1 cellular context compared by ENCODE assay signal in genomic region chr9:75890541-75891276, GRCh38.
TF ChIP-seq lines count a peak whose summit lies in the region.

Gene PCSK5, plus strand, starts transcription at chr9:75890673. Its CDS starts 509 bp downstream, at chr9:75891182.

TF ChIP-seq in HEK293, 187 proteins besides CTCF, POLR2A, EP300 and RAD21 (continued from another document and continues in another):
- TF ChIP-seq ZNF692 (tag by site-specific recombination; IDR thresholded peaks at IDR 0.05) (peak; percentile 67; the same call in 1 of the 2 replicates), ZNF561 (tag by site-specific recombination; IDR thresholded peaks at IDR 0.05; ENCODE audit: borderline replicate concordance) (no peak), ZNF394 (tag by site-specific recombination; IDR thresholded peaks at IDR 0.05; ENCODE audit: borderline replicate concordance) (peak; percentile 53; the same call in 1 of the 2 replicates), PRDM4 (tag by site-specific recombination; IDR thresholded peaks at IDR 0.05) (peak; percentile 45; the same call in 1 of the 2 replicates), GLI4 (tag by site-specific recombination; IDR thresholded peaks at IDR 0.05) (no peak), ZNF707 (tag by site-specific recombination; IDR thresholded peaks at IDR 0.05) (no peak), ZNF280C (tag by site-specific recombination; IDR thresholded peaks at IDR 0.05) (no peak), SCRT2 (tag by site-specific recombination; IDR thresholded peaks at IDR 0.05) (no peak), ZNF341 (tag by site-specific recombination; IDR thresholded peaks at IDR 0.05; ENCODE audit: low read depth) (no peak; the same call in 1 of the 2 replicates), ZEB2 (tag by site-specific recombination; IDR thresholded peaks at IDR 0.05) (peak; percentile 71; the same call in 1 of the 2 replicates), WT1 (tag by site-specific recombination; IDR thresholded peaks at IDR 0.05) (peak; percentile 65; the same call in 1 of the 2 replicates), HOXC10 (CRISPR knock-in tag; IDR thresholded peaks at IDR 0.05) (no peak), ZNF112 (tag by site-specific recombination; IDR thresholded peaks at IDR 0.05) (no peak), PATZ1 (tag by site-specific recombination; IDR thresholded peaks at IDR 0.05) (peak; percentile 90), KLF10 (tag by site-specific recombination; IDR thresholded peaks at IDR 0.05) (0 out of 2 replicates have a peak, but pooled peaks have one; percentile 12), ZFP41 (tag by site-specific recombination; IDR thresholded peaks at IDR 0.05; ENCODE audit: borderline replicate concordance) (no peak), ZNF510 (tag by site-specific recombination; IDR thresholded peaks at IDR 0.05; ENCODE audit: insufficient replicate concordance) (no peak), ZNF658 (tag by site-specific recombination; IDR thresholded peaks at IDR 0.05) (no peak), BCL11A (tag by site-specific recombination; IDR thresholded peaks at IDR 0.05; ENCODE audit: low read depth) (0 out of 2 replicates have a peak, but pooled peaks have one; percentile 11), ZNF138 (tag by site-specific recombination; IDR thresholded peaks at IDR 0.05; ENCODE audit: borderline replicate concordance) (no peak), ZNF571 (tag by site-specific recombination; IDR thresholded peaks at IDR 0.05) (no peak), ZNF140 (tag by site-specific recombination; IDR thresholded peaks at IDR 0.05) (no peak), ZNF426 (tag by site-specific recombination; IDR thresholded peaks at IDR 0.05) (no peak), GLIS2 (tag by site-specific recombination; IDR thresholded peaks at IDR 0.05) (peak; percentile 30), ZNF555 (tag by site-specific recombination; conservative IDR thresholded peaks at IDR 0.05) (no peak), ZNF473 (tag by site-specific recombination; IDR thresholded peaks at IDR 0.05) (no peak), ZNF585B (tag by site-specific recombination; IDR thresholded peaks at IDR 0.05) (no peak), ZNF23 (tag by site-specific recombination; IDR thresholded peaks at IDR 0.05; ENCODE audit: borderline replicate concordance) (no peak), ZNF354C (tag by site-specific recombination; IDR thresholded peaks at IDR 0.05; ENCODE audit: borderline replicate concordance, low read depth) (no peak), ZNF214 (tag by site-specific recombination; IDR thresholded peaks at IDR 0.05; ENCODE audit: borderline replicate concordance) (no peak), ZNF37A (tag by site-specific recombination; IDR thresholded peaks at IDR 0.05) (no peak), ZNF302 (tag by site-specific recombination; IDR thresholded peaks at IDR 0.05; ENCODE audit: low read depth) (no peak), ZSCAN30 (tag by site-specific recombination; IDR thresholded peaks at IDR 0.05) (no peak), ZNF777 (tag by site-specific recombination; IDR thresholded peaks at IDR 0.05; ENCODE audit: borderline replicate concordance) (no peak), ZNF513 (tag by site-specific recombination; IDR thresholded peaks at IDR 0.05) (no peak), ZNF248 (tag by site-specific recombination; IDR thresholded peaks at IDR 0.05) (no peak), KLF16 (tag by site-specific recombination; IDR thresholded peaks at IDR 0.05) (peak; percentile 90), ZNF2 (tag by site-specific recombination; IDR thresholded peaks at IDR 0.05) (no peak; the same call in 1 of the 2 replicates), ZNF155 (tag by site-specific recombination; IDR thresholded peaks at IDR 0.05) (no peak), ZNF362 (tag by site-specific recombination; IDR thresholded peaks at IDR 0.05) (no peak), KLF8 (tag by site-specific recombination; IDR thresholded peaks at IDR 0.05) (peak; percentile 86), PRDM10 (tag by site-specific recombination; IDR thresholded peaks at IDR 0.05) (peak; percentile 86), ZSCAN23 (tag by site-specific recombination; IDR thresholded peaks at IDR 0.05) (no peak), ZNF530 (tag by site-specific recombination; IDR thresholded peaks at IDR 0.05; ENCODE audit: low read depth) (no peak), ZNF558 (tag by site-specific recombination; IDR thresholded peaks at IDR 0.05) (no peak), FEZF1 (tag by site-specific recombination; IDR thresholded peaks at IDR 0.05) (no peak), ZNF19 (tag by site-specific recombination; IDR thresholded peaks at IDR 0.05; ENCODE audit: low read depth) (no peak), ZNF311 (tag by site-specific recombination; IDR thresholded peaks at IDR 0.05; ENCODE audit: borderline replicate concordance) (no peak), KLF9 (tag by site-specific recombination; IDR thresholded peaks at IDR 0.05; ENCODE audit: low read depth) (peak; percentile 61), ZFP69B (tag by site-specific recombination; IDR thresholded peaks at IDR 0.05) (0 out of 2 replicates have a peak, but pooled peaks have one; percentile 54), BCL6B (tag by site-specific recombination; IDR thresholded peaks at IDR 0.05) (no peak), ZNF488 (tag by site-specific recombination; IDR thresholded peaks at IDR 0.05) (no peak), ZSCAN16 (tag by site-specific recombination; IDR thresholded peaks at IDR 0.05) (no peak)
